Comparison of ENCODE assay signal across 20 cellular contexts in the genomic region with DNA sequence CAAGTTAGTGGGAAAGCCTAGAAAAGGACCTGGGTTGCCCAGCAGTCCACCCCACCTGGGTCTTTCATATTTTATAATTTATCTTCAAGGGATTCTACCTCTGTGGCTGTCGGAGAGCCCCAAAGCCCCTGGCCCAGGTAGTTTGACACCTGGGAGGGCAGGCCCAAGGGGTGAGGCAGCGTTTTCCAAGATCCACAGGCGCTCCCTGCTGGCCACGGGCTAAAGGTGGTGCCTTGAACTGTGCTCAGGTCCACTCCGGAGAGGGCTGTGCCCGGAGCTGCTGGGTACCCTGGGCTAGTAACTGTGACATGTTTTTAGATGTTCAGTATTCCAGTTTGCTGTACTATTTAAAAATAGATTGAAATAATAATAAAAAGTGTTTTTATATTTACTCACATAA. TPM values are rescaled to one million over a fixed set of nuclear protein-coding genes. Genes with fewer than 3 reads are reported as not detected.
DNase-seq lines count a peak whose midpoint lies in the region; ATAC-seq, FAIRE-seq and TF ChIP-seq lines count a peak whose summit lies in the region.
"Had no signal": no experiment of that assay in that cellular context is flagged by ENCODE, and none has a peak within 500 bp of the region (broad histone marks: within the 10 kb centered on the region; RNA-seq: fewer than 3 reads in every experiment).

No MANE protein-coding gene starts in this region.

- DNase-seq in A549 (ENCODE audit: low read depth in 1 of 2, low spot score in 1 of 2), result no peak
- DNase-seq in GM12864 (ENCODE audit: low read depth), result no peak
- DNase-seq in PC-3, result peak; percentile 28
- DNase-seq in fibroblast of mammary gland (ENCODE audit: low read depth), result no peak
- no peak for DNase-seq in stomach
- no peak for DNase-seq in sciatic nerve (ENCODE audit: low spot score)
- no peak for DNase-seq in COLO829 (ENCODE audit: low spot score)
- no peak for DNase-seq in CD8-positive, alpha-beta T cell
- DNase-seq: activated CD4-positive, CD25-positive, alpha-beta regulatory T cell; activated naive CD4-positive, alpha-beta T cell treated with anti-CD3 and anti-CD28 coated beads, Interleukin-2, amount 50 U/mL, for 16 hours; AML-193; DMS79; immature natural killer cell; NCI-H187; stimulated activated CD4-positive, alpha-beta T cell treated with anti-CD3 and anti-CD28 coated beads, Interleukin-2, amount 100 ng/mL, for 24 hours had no signal

- H3K9me3 ChIP-seq in A549 (no peaks in the 10 kb centered on the region), PC-3 (ENCODE audit: low read length) (no peaks in the 10 kb centered on the region), stomach (no peaks in the 10 kb centered on the region)
- H3K9me3 ChIP-seq in CD8-positive, alpha-beta T cell (ENCODE audit: low read length), result no peaks in the 10 kb centered on the region

- TF ChIP-seq CTCF in A549 (IDR thresholded peaks at IDR 0.05) (no peak), GM12864 (IDR thresholded peaks at IDR 0.05; ENCODE audit: low read depth, low read length, missing control alignments) (peak; percentile 11), PC-3 (conservative IDR thresholded peaks at IDR 0.05; ENCODE audit: low read depth, low read length) (peak; percentile 49), fibroblast of mammary gland (conservative IDR thresholded peaks at IDR 0.05; ENCODE audit: control insufficient read depth, insufficient read depth, low read depth, low read length) (peak; percentile 5), stomach (IDR thresholded peaks at IDR 0.05) (no peak)
- TF ChIP-seq CTCF in CD8-positive, alpha-beta T cell (IDR thresholded peaks at IDR 0.05), result no peak

- no peaks in the 10 kb centered on the region for H3K9me2 ChIP-seq in PC-3 (replicated peaks; ENCODE audit: low read length)

- peaks cover 2% of the 10 kb centered on the region for H3K27me3 Mint-ChIP-seq in CD8-positive, alpha-beta T cell (ENCODE audit: low read depth)

- H3K9me3 Mint-ChIP-seq in CD8-positive, alpha-beta T cell, result no peaks in the 10 kb centered on the region
- H3K9me3 Mint-ChIP-seq: immature natural killer cell had no signal

- H3K36me3 ChIP-seq in PC-3 (ENCODE audit: low read depth, low read length) (no peaks in the 10 kb centered on the region), stomach (no peaks in the 10 kb centered on the region)
- H3K36me3 ChIP-seq in CD8-positive, alpha-beta T cell (ENCODE audit: insufficient read depth, low read length), result no peaks in the 10 kb centered on the region
- H3K36me3 ChIP-seq: cardiac muscle cell, neural progenitor cell had no signal

- no peak overlapping the region for H3K27ac Mint-ChIP-seq in CD8-positive, alpha-beta T cell
- H3K27ac Mint-ChIP-seq: immature natural killer cell, neural progenitor cell had no signal

- no peak overlapping the region for H3K27ac ChIP-seq in A549
- no peak overlapping the region for H3K27ac ChIP-seq in PC-3 (ENCODE audit: low read length)
- H3K27ac ChIP-seq in stomach, result no peak overlapping the region
- H3K27ac ChIP-seq in CD8-positive, alpha-beta T cell (ENCODE audit: low read depth, low read length), result no peak overlapping the region
- H3K27ac ChIP-seq: cardiac muscle cell, HL-60, neural progenitor cell had no signal

- POLR2A ChIA-PET in A549 (lab: Yijun Ruan, JAX), result no interaction called here
- POLR2A ChIA-PET in PC-3 (lab: Charles Lee; ENCODE audit: unreplicated experiment), result no interaction called here
- POLR2A ChIA-PET in CD8-positive, alpha-beta T cell (lab: Charles Lee), result no interaction called here

- no peak for FAIRE-seq in A549 (lab: Jason Lieb, UNC)
- FAIRE-seq: frontal cortex had no signal

- 0 out of 5 replicates have a peak, but pooled peaks of 1 of the 2 experiments have one; percentile 16 for TF ChIP-seq RAD21 in A549 (conservative IDR thresholded peaks at IDR 0.05 in 1 of 2, IDR thresholded peaks at IDR 0.05 in 1 of 2)

- no TSS peak for BruUV-seq in PC-3 (replicated peaks; lab: Mats Ljungman, UMichigan)

- H3K36me3 Mint-ChIP-seq in CD8-positive, alpha-beta T cell, result no peaks in the 10 kb centered on the region
- H3K36me3 Mint-ChIP-seq: immature natural killer cell, neural progenitor cell had no signal

- no peak overlapping the region for H3K9ac ChIP-seq in PC-3 (ENCODE audit: low read length)
- H3K9ac ChIP-seq: neural progenitor cell had no signal

- no peaks in the 10 kb centered on the region for H3F3A ChIP-seq in PC-3 (ENCODE audit: low read length, unreplicated experiment)

- H3K4me1 ChIP-seq in A549 (no peaks in the 10 kb centered on the region), PC-3 (ENCODE audit: insufficient read depth, low read length) (no peaks in the 10 kb centered on the region), stomach (no peaks in the 10 kb centered on the region)
- H3K4me1 ChIP-seq in CD8-positive, alpha-beta T cell (ENCODE audit: insufficient read depth, low read length), result no peaks in the 10 kb centered on the region
- H3K4me1 ChIP-seq: neural progenitor cell had no signal

- H3K4me2 ChIP-seq in A549, result no peak overlapping the region
- no peak overlapping the region for H3K4me2 ChIP-seq in PC-3 (ENCODE audit: low read length)
- H3K4me2 ChIP-seq: neural progenitor cell had no signal

- H3K27me3 ChIP-seq in PC-3 (ENCODE audit: low read length), result peaks cover 34% of the 10 kb centered on the region
- no peaks in the 10 kb centered on the region for H3K27me3 ChIP-seq in stomach
- H3K27me3 ChIP-seq in CD8-positive, alpha-beta T cell (ENCODE audit: insufficient read depth, low read length), result no peaks in the 10 kb centered on the region
- H3K27me3 ChIP-seq: cardiac muscle cell, neural progenitor cell had no signal

- TF ChIP-seq POLR2A in A549 (IDR thresholded peaks at IDR 0.05; ENCODE audit: low read length) (no peak), stomach (IDR thresholded peaks at IDR 0.05) (no peak)

- H3K4me3 ChIP-seq in A549 (no peak overlapping the region), GM12864 (ENCODE audit: low read depth, low read length) (no peak overlapping the region), PC-3 (ENCODE audit: low read length) (no peak overlapping the region), fibroblast of mammary gland (ENCODE audit: control insufficient read depth, low read depth, low read length) (no peak overlapping the region), stomach (no peak overlapping the region)
- no peak overlapping the region for H3K4me3 ChIP-seq in CD8-positive, alpha-beta T cell (ENCODE audit: low read depth, low read length)
- H3K4me3 ChIP-seq: cardiac muscle cell, neural progenitor cell had no signal

- H3K4me1 Mint-ChIP-seq in CD8-positive, alpha-beta T cell (ENCODE audit: low read depth), result no peaks in the 10 kb centered on the region
- H3K4me1 Mint-ChIP-seq: immature natural killer cell, neural progenitor cell had no signal

- TF ChIP-seq EP300 in A549 (IDR thresholded peaks at IDR 0.05) (no peak), stomach (IDR thresholded peaks at IDR 0.05) (no peak)

- H2AFZ ChIP-seq in PC-3 (ENCODE audit: low read length), result no peak overlapping the region
- H2AFZ ChIP-seq: neural progenitor cell had no signal

- 44% methylated on average over 6 of the region's 6 CpGs for WGBS in A549 (ENCODE audit: missing lambda C conversion rate)
- WGBS in stomach, 5 donors, result 47 to 56% (median 55%) methylated on average over 6 of the region's 6 CpGs

- ATAC-seq in A549 (peak; percentile 70 to 77; a peak in 4 of 6 replicates), PC-3 (peak; percentile 33; the same call in 1 of the 2 replicates), sciatic nerve (no peak)
- no peak for ATAC-seq in CD8-positive, alpha-beta T cell

- H4K20me1 ChIP-seq in PC-3 (ENCODE audit: low read length), result no peaks in the 10 kb centered on the region

- H3K79me2 ChIP-seq in PC-3 (ENCODE audit: low read length), result no peaks in the 10 kb centered on the region

- intact Hi-C loops in PC-3 (cut with micrococcal nuclease), result no loop called here
- intact Hi-C loops in stomach (cut with DNase I; ENCODE audit: low total_unique reads), result no loop called here
- intact Hi-C loops in sciatic nerve (cut with DNase I), result loop anchor here (10.0 kb wide), 1 partner anchor 396 kb away; no protein-coding TSS in a partner anchor
- intact Hi-C loops in CD8-positive, alpha-beta T cell (cut with DNase I, micrococcal nuclease), result no loop called here

- no peak overlapping the region for H3K4me3 Mint-ChIP-seq in CD8-positive, alpha-beta T cell
- H3K4me3 Mint-ChIP-seq: immature natural killer cell, neural progenitor cell had no signal

- CTCF ChIA-PET in A549 (lab: Yijun Ruan, JAX), result interaction anchor here (0.7 to 8.0 kb wide), 4 partner anchors 8 to 262 kb away, joined by 3 to 66 read pairs (median 12); no protein-coding TSS in a partner anchor
- CTCF ChIA-PET in PC-3 (lab: Charles Lee), result no interaction called here
- CTCF ChIA-PET in CD8-positive, alpha-beta T cell (lab: Charles Lee), result interaction anchor here (1.0 kb wide), 1 partner anchor 10 kb away, joined by 3 read pairs; no protein-coding TSS in a partner anchor

TF ChIP-seq in A549, 52 proteins besides CTCF, POLR2A, EP300 and RAD21 (continues in another document):
- no peak for TF ChIP-seq SREBF2 (IDR thresholded peaks at IDR 0.05)
- TF ChIP-seq EHF (CRISPR knock-in tag; IDR thresholded peaks at IDR 0.05), result no peak
- no peak for TF ChIP-seq JUN (IDR thresholded peaks at IDR 0.05)
- TF ChIP-seq BHLHE40 (IDR thresholded peaks at IDR 0.05; ENCODE audit: low read depth, low read length), result no peak
- no peak for TF ChIP-seq NPAS2 (CRISPR knock-in tag; IDR thresholded peaks at IDR 0.05; ENCODE audit: borderline replicate concordance)
- TF ChIP-seq NFE2L2 (conservative IDR thresholded peaks at IDR 0.05; ENCODE audit: low read length), result no peak
- no peak for TF ChIP-seq ESRRA (IDR thresholded peaks at IDR 0.05; ENCODE audit: borderline replicate concordance, low read length)
- TF ChIP-seq CBX8 (IDR thresholded peaks at IDR 0.05), result no peak

RNA-seq across cellular contexts. Expression of a gene that starts 37.2 kb away (rescaled TPM):
- not detected in 2 replicates for polyA plus RNA-seq in A549 (2011; rRNA removed)
- polyA plus RNA-seq in A549 (2012; cell fraction: cytosol; rRNA removed), result not detected in 2 replicates
- polyA plus RNA-seq in A549 (2012; cell fraction: nucleus; rRNA removed), result not detected in 2 replicates
- polyA plus RNA-seq in A549 (2017; fragmentation: RNase III; extraction: RNeasy Plus Mini Kit Qiagen cat#74134 plus additional on column Dnase treatment), result not detected in 3 replicates
- not detected in 2 replicates for polyA minus RNA-seq in A549 (2011; rRNA and poly(A)+ RNA removed)
- total RNA-seq in PC-3 (2014; rRNA removed), result not detected in 2 replicates
- under 1 TPM in 1 of 5 donors, not detected in 4; 0.89 TPM for total RNA-seq in stomach
- polyA plus RNA-seq in stomach, result 100 to 1,000 TPM in 1 of 3 donors, 1 to 10 TPM in 1, not detected in 1; 3.1 to 209 TPM
- not detected for total RNA-seq in sciatic nerve
- not detected for total RNA-seq in CD8-positive, alpha-beta T cell
- total RNA-seq: cardiac muscle cell, frontal cortex, NCI-H460 had no signal
- polyA plus RNA-seq: cardiac muscle cell, immature natural killer cell had no signal

RNA-seq across cellular contexts. Expression of a gene that starts 59.3 kb away (rescaled TPM):
- not detected in 2 replicates for polyA plus RNA-seq in A549 (2011; rRNA removed)
- polyA plus RNA-seq in A549 (2012; cell fraction: cytosol; rRNA removed), result not detected in 2 replicates
- 0.17 TPM in 1 of 2 replicates, not detected in the other for polyA plus RNA-seq in A549 (2012; cell fraction: nucleus; rRNA removed)
- polyA plus RNA-seq in A549 (2017; fragmentation: RNase III; extraction: RNeasy Plus Mini Kit Qiagen cat#74134 plus additional on column Dnase treatment), result not detected in 3 replicates
- not detected in 2 replicates for polyA minus RNA-seq in A549 (2011; rRNA and poly(A)+ RNA removed)
- not detected in 2 replicates for total RNA-seq in PC-3 (2014; rRNA removed)
- total RNA-seq in stomach, result not detected
- polyA plus RNA-seq in stomach, result not detected
- not detected for total RNA-seq in sciatic nerve
- not detected for total RNA-seq in CD8-positive, alpha-beta T cell
- total RNA-seq: cardiac muscle cell, frontal cortex, NCI-H460 had no signal
- polyA plus RNA-seq: cardiac muscle cell, immature natural killer cell had no signal

Comparison
In these comparisons a context has a peak if more than half of its experiments do, and no peak if none do; other contexts are left out.
1. ATAC-seq: peak in A549 (2 of 2) and PC-3 (single experiment); none in sciatic nerve (single experiment) and CD8-positive, alpha-beta T cell (single experiment).
2. CTCF ChIP-seq: peak in GM12864 (single experiment), PC-3 (single experiment) and fibroblast of mammary gland (single experiment); none in A549 (single experiment), stomach (0 of 7) and CD8-positive, alpha-beta T cell (single experiment).